In genomic region chr20:10034717-10035571, GRCh38 we compare ENCODE assay signal across 1 cellular context.
TF ChIP-seq lines count a peak whose summit lies in the region.

Gene ANKEF1 (plus strand): TSS chr20:10034987. CDS start chr20:10038302, 3,315 bp downstream.

TF ChIP-seq in K562, 482 proteins besides CTCF, POLR2A, EP300 and RAD21 (continued from another document and continues in another):
- 0 out of 2 replicates have a peak, but pooled peaks have one; percentile 4 for TF ChIP-seq TCF3 (CRISPR knock-in tag; IDR thresholded peaks at IDR 0.05)
- TF ChIP-seq PRDM10 (IDR thresholded peaks at IDR 0.05; ENCODE audit: partially characterized antibody), result no peak
- no peak for TF ChIP-seq BACH1 (tag; IDR thresholded peaks at IDR 0.05)
- no peak for TF ChIP-seq MCM7 (IDR thresholded peaks at IDR 0.05)
- no peak for TF ChIP-seq JUNB (CRISPR knock-in tag; conservative IDR thresholded peaks at IDR 0.05)
- 0 out of 2 replicates have a peak, but pooled peaks have one; percentile 22 for TF ChIP-seq POLR2AphosphoS5 (IDR thresholded peaks at IDR 0.05; ENCODE audit: control insufficient read depth, insufficient read depth, low read depth, low read length)
- peak; percentile 63 to 69 for TF ChIP-seq MAZ (CRISPR knock-in tag; conservative IDR thresholded peaks at IDR 0.05 in 1 of 2, IDR thresholded peaks at IDR 0.05 in 1 of 2)
- no peak for TF ChIP-seq U2AF2 (optimal IDR thresholded peaks at IDR 0.05; ENCODE audit: low read depth, low read length)
- no peak for TF ChIP-seq PREB (CRISPR knock-in tag; IDR thresholded peaks at IDR 0.05)
- no peak for TF ChIP-seq ELK3 (CRISPR knock-in tag; IDR thresholded peaks at IDR 0.05)
- TF ChIP-seq ELF1 (tag; IDR thresholded peaks at IDR 0.05), result peak; percentile 66
- peak in 1 of 2 experiments; percentile 61; a peak in 1 of 4 replicates for TF ChIP-seq SIN3A (IDR thresholded peaks at IDR 0.05; ENCODE audit: borderline replicate concordance in 2 of 2, control insufficient read depth in 1 of 2, low read depth in 2 of 2, low read length in 2 of 2)
- TF ChIP-seq SUPT5H (IDR thresholded peaks at IDR 0.05), result peak; percentile 41; the same call in 1 of the 2 replicates
- TF ChIP-seq ZNF408 (CRISPR knock-in tag; IDR thresholded peaks at IDR 0.05; ENCODE audit: low read depth), result no peak
- peak; percentile 83 for TF ChIP-seq EGR1 (conservative IDR thresholded peaks at IDR 0.05)
- no peak for TF ChIP-seq ZFP1 (CRISPR knock-in tag; IDR thresholded peaks at IDR 0.05)
- no peak for TF ChIP-seq XRCC4 (IDR thresholded peaks at IDR 0.05; ENCODE audit: extremely low read depth, insufficient read depth, insufficient read length)
- no peak for TF ChIP-seq ZNF398 (CRISPR knock-in tag; IDR thresholded peaks at IDR 0.05)
- no peak for TF ChIP-seq ZNF24 (IDR thresholded peaks at IDR 0.05)
- TF ChIP-seq TEAD4 (IDR thresholded peaks at IDR 0.05; ENCODE audit: low read length), result peak; percentile 38; the same call in 1 of the 2 replicates
- TF ChIP-seq TEAD4 (CRISPR knock-in tag; IDR thresholded peaks at IDR 0.05; ENCODE audit: borderline replicate concordance), result no peak
- TF ChIP-seq MYC (IDR thresholded peaks at IDR 0.05; ENCODE audit: low read depth, low read length), result peak; percentile 29; the same call in 1 of the 2 replicates
- TF ChIP-seq MYC (CRISPR knock-in tag; IDR thresholded peaks at IDR 0.05; ENCODE audit: borderline replicate concordance, low read depth), result no peak
- peak in 1 of 3 experiments; percentile 9 for TF ChIP-seq YY1 (IDR thresholded peaks at IDR 0.05; ENCODE audit: borderline replicate concordance in 1 of 3, control insufficient read depth in 1 of 3, extremely low read depth in 1 of 3, insufficient read depth in 3 of 3, insufficient read length in 1 of 3, insufficient replicate concordance in 2 of 3, low read depth in 1 of 3, low read length in 2 of 3)
- 0 out of 4 replicates have a peak, but pooled peaks of 1 of the 2 experiments have one; percentile 33 for TF ChIP-seq MNT (conservative IDR thresholded peaks at IDR 0.05)
- 0 out of 4 replicates have a peak, but pooled peaks of 1 of the 2 experiments have one; percentile 29 for TF ChIP-seq KDM4B (IDR thresholded peaks at IDR 0.05; ENCODE audit: borderline replicate concordance in 2 of 2, low read depth in 1 of 2)
- TF ChIP-seq RB1 (IDR thresholded peaks at IDR 0.05; ENCODE audit: low read depth), result peak; percentile 48; the same call in 1 of the 2 replicates
- TF ChIP-seq HNRNPLL (IDR thresholded peaks at IDR 0.05; ENCODE audit: low read depth, low read length, poor library complexity, severe bottlenecking), result peak; percentile 55
- TF ChIP-seq TARDBP (IDR thresholded peaks at IDR 0.05), result no peak
- no peak for TF ChIP-seq IRF9 (tag; IDR thresholded peaks at IDR 0.05)
- no peak for TF ChIP-seq ZNF561 (CRISPR knock-in tag; conservative IDR thresholded peaks at IDR 0.05)
- TF ChIP-seq ZNF274 (IDR thresholded peaks at IDR 0.05; ENCODE audit: borderline replicate concordance, low read depth, low read length), result no peak
- no peak for TF ChIP-seq ZNF175 (CRISPR knock-in tag; IDR thresholded peaks at IDR 0.05; ENCODE audit: low read depth)
- TF ChIP-seq ESRRA (IDR thresholded peaks at IDR 0.05; ENCODE audit: borderline replicate concordance, low read depth), result peak; percentile 34; the same call in 1 of the 2 replicates
- TF ChIP-seq MGA (IDR thresholded peaks at IDR 0.05), result peak; percentile 64; the same call in 1 of the 2 replicates
- peak; percentile 79 for TF ChIP-seq RBFOX2 (IDR thresholded peaks at IDR 0.05; ENCODE audit: low read depth, low read length)
